27 cellular contexts compared by ENCODE assay signal in the genomic region with DNA sequence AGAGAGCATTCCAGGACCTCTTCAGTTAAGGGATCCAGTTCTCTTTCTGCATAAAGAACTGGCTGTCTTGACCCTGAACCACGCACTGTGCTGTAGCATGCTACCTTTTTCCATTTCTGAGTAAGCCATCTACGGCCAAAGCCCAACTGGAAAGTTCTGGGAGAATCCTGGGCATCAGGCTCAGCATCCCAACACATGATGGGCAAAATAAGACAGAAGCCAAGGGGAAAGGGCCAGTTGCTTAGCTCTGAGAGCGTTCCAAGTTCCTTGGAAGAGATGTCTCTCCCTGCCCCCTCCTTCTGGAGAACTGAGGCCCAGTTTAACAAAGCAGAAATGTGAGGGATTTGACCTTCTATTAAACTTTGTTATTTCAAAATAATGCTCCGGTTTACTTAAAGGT. TPM values are rescaled to one million over a fixed set of nuclear protein-coding genes. Genes with fewer than 3 reads are reported as not detected.
DNase-seq lines count a peak whose midpoint lies in the region; ATAC-seq and TF ChIP-seq lines count a peak whose summit lies in the region.
"Had no signal": no experiment of that assay in that cellular context is flagged by ENCODE, and none has a peak within 500 bp of the region (broad histone marks: within the 10 kb centered on the region; RNA-seq: fewer than 3 reads in every experiment).

No MANE protein-coding gene starts in this region.

- H3K9me3 ChIP-seq in heart left ventricle (no peaks in the 10 kb centered on the region), osteoblast (ENCODE audit: low read depth, low read length) (no peaks in the 10 kb centered on the region), SK-N-SH (no peaks in the 10 kb centered on the region)
- H3K9me3 ChIP-seq: neutrophil, sigmoid colon, SJCRH30, upper lobe of left lung had no signal

- ATAC-seq in Right ventricle myocardium superior (ENCODE audit: poor library complexity) (peak; percentile 8), heart left ventricle (no peak), left ventricle myocardium superior (peak; percentile 4), GM18519 (IDR thresholded peaks at IDR 0.05; ENCODE audit: low FRiP score, unreplicated experiment) (no peak)
- ATAC-seq: activated CD8-positive, alpha-beta T cell treated with anti-CD3 and anti-CD28 coated beads, Interleukin-2, amount 10 ng/mL, durations not matched to agents 7 days and 5 days; esophagus mucosa had no signal

- no peak for TF ChIP-seq RAD21 in SK-N-SH (IDR thresholded peaks at IDR 0.05; ENCODE audit: low read length)

- TF ChIP-seq EP300 in SK-N-SH (IDR thresholded peaks at IDR 0.05; ENCODE audit: borderline replicate concordance in 1 of 2, low read depth in 1 of 2, low read length in 1 of 2) = no peak

- H3K4me3 ChIP-seq in heart left ventricle (no peak overlapping the region), osteoblast (ENCODE audit: insufficient read depth, low read length) (no peak overlapping the region), SK-N-SH (ENCODE audit: low read depth in 2 of 2, low read length in 1 of 2) (no peak overlapping the region)
- H3K4me3 ChIP-seq: cardiac muscle cell, sigmoid colon, SJCRH30, upper lobe of left lung had no signal

- H3K4me1 ChIP-seq in heart left ventricle = peaks cover 0 to 51% (median 31%) of the 10 kb centered on the region in 12 donors
- peaks cover 36% of the 10 kb centered on the region for H3K4me1 ChIP-seq in osteoblast (ENCODE audit: insufficient read depth, low read length)
- H3K4me1 ChIP-seq in SK-N-SH (ENCODE audit: control insufficient read depth in 1 of 2, insufficient read depth in 2 of 2, low read depth in 1 of 2, low read length in 1 of 2) = peaks cover 21 to 67% of the 10 kb centered on the region in 2 experiments

- H4K20me1 ChIP-seq in osteoblast (ENCODE audit: insufficient read depth, low read length) (no peaks in the 10 kb centered on the region), SK-N-SH (ENCODE audit: insufficient read depth) (no peaks in the 10 kb centered on the region)

- H3K27ac ChIP-seq in heart left ventricle (peak overlapping the region in 6 of 12 donors; percentile 12 to 70 (median 38)), osteoblast (ENCODE audit: low read depth, low read length) (no peak overlapping the region), SK-N-SH (ENCODE audit: low read depth in 2 of 2, low read length in 1 of 2) (peak overlapping the region in 1 of 2 experiments; percentile 62; a peak in 1 of 4 replicates)
- H3K27ac ChIP-seq: C4-2B, cardiac muscle cell, neutrophil, SJCRH30, upper lobe of left lung, WERI-Rb-1 had no signal

- no peaks in the 10 kb centered on the region for H3K36me3 ChIP-seq in heart left ventricle
- no peaks in the 10 kb centered on the region for H3K36me3 ChIP-seq in osteoblast (ENCODE audit: insufficient read depth, low read length)
- H3K36me3 ChIP-seq in SK-N-SH (replicated peaks in 1 of 2; ENCODE audit: control insufficient read depth in 1 of 2, insufficient read depth in 2 of 2, low read length in 1 of 2) = no peaks in the 10 kb centered on the region
- H3K36me3 ChIP-seq: cardiac muscle cell, neutrophil, sigmoid colon, SJCRH30, upper lobe of left lung, WERI-Rb-1 had no signal

- TF ChIP-seq POLR2A in heart left ventricle (IDR thresholded peaks at IDR 0.05) = no peak

- H2AFZ ChIP-seq in osteoblast (ENCODE audit: low read length) (peak overlapping the region; percentile 19), SK-N-SH (ENCODE audit: low read depth) (no peak overlapping the region)

- H3K9me2 ChIP-seq in SK-N-SH = no peaks in the 10 kb centered on the region

- intact Hi-C loops in Right ventricle myocardium superior (cut with DNase I) (loop anchor here (10.0 kb wide), 1 partner anchor 85 kb away; no protein-coding TSS in a partner anchor), heart left ventricle (cut with DNase I) (loop anchor here in 6 of 10 donors (5.0 to 10.0 kb wide), 4 partner anchors 37 to 85 kb away; partner anchors contain the start of gene ADD3 (in 1 of the 6)), left ventricle myocardium superior (cut with micrococcal nuclease) (no loop called here)

- peaks cover 18% of the 10 kb centered on the region for H3F3A ChIP-seq in SK-N-SH (replicated peaks; ENCODE audit: insufficient read depth)

- H3K4me2 ChIP-seq in osteoblast (ENCODE audit: insufficient read depth, low read length) (no peak overlapping the region), SK-N-SH (no peak overlapping the region)

- no peak for TF ChIP-seq CTCF in heart left ventricle (IDR thresholded peaks at IDR 0.05)
- TF ChIP-seq CTCF in osteoblast (IDR thresholded peaks at IDR 0.05; ENCODE audit: extremely low read depth, low read depth, low read length) = no peak
- no peak for TF ChIP-seq CTCF in SK-N-SH (IDR thresholded peaks at IDR 0.05)

- CTCF ChIA-PET in SK-N-SH (lab: Yijun Ruan, JAX) = interaction anchor here (1.0 to 1.3 kb wide), 3 partner anchors 9 to 86 kb away, joined by 3 to 6 read pairs (median 4); no protein-coding TSS in a partner anchor

- POLR2A ChIA-PET in SK-N-SH (lab: Yijun Ruan, JAX) = no interaction called here

- DNase-seq in Right ventricle myocardium superior = no peak
- no peak for DNase-seq in heart left ventricle
- no peak for DNase-seq in left ventricle myocardium superior
- DNase-seq in osteoblast (ENCODE audit: insufficient read length, low spot score, missing footprints) = no peak
- no peak for DNase-seq in Kasumi-1 (lab: John Stamatoyannopoulos, UW)
- DNase-seq in SK-N-SH = no peak
- DNase-seq in NCI-H510A (lab: John Stamatoyannopoulos, UW) = no peak
- DNase-seq: activated CD4-positive, alpha-beta T cell treated with anti-CD3 and anti-CD28 coated beads for 4 hours; activated CD8-positive, alpha-beta T cell treated with anti-CD3 and anti-CD28 coated beads, Interleukin-2, amount 10 ng/mL, durations not matched to agents 7 days and 5 days; activated naive CD4-positive, alpha-beta T cell treated with anti-CD3 and anti-CD28 coated beads, Interleukin-2, amount 50 U/mL, for 16 hours; COR-L47; dermis blood vessel endothelial cell; foreskin melanocyte; hippocampal formation; NCI-H1092; NCI-H1694; sigmoid colon; SJCRH30; stimulated activated CD4-positive, alpha-beta T cell treated with anti-CD3 and anti-CD28 coated beads, Interleukin-4, amount 100 ng/mL, for 24 hours; T1000; upper lobe of left lung; WERI-Rb-1 had no signal

- WGBS in heart left ventricle, 4 donors = 78 to 81% (median 80%) methylated on average over 4 of the region's 4 CpGs
- WGBS in SK-N-SH (ENCODE audit: low lambda C conversion rate) = 88% methylated on average over 4 of the region's 4 CpGs

- no peak overlapping the region for H3K9ac ChIP-seq in SK-N-SH

- no peaks in the 10 kb centered on the region for H3K79me2 ChIP-seq in osteoblast (ENCODE audit: insufficient read depth, low read length)
- no peaks in the 10 kb centered on the region for H3K79me2 ChIP-seq in SK-N-SH (ENCODE audit: insufficient read depth)

- no peaks in the 10 kb centered on the region for H3K27me3 ChIP-seq in heart left ventricle
- no peaks in the 10 kb centered on the region for H3K27me3 ChIP-seq in osteoblast (ENCODE audit: insufficient read depth, low read length)
- H3K27me3 ChIP-seq in SK-N-SH (ENCODE audit: insufficient read depth) = no peaks in the 10 kb centered on the region
- H3K27me3 ChIP-seq: cardiac muscle cell, neutrophil, sigmoid colon, upper lobe of left lung had no signal

TF ChIP-seq in SK-N-SH, 30 proteins besides CTCF, POLR2A, EP300 and RAD21:
- TF ChIP-seq SIN3A (IDR thresholded peaks at IDR 0.05; ENCODE audit: borderline replicate concordance, low read depth, low read length) (no peak), GATA2 (CRISPR knock-in tag; IDR thresholded peaks at IDR 0.05) (no peak), SMC3 (IDR thresholded peaks at IDR 0.05; ENCODE audit: low read depth, low read length) (no peak), IRF3 (IDR thresholded peaks at IDR 0.05; ENCODE audit: low read depth, low read length) (no peak)

RNA-seq across cellular contexts. Expression of gene ADD3, which starts 37.9 kb away (rescaled TPM):
- 115 TPM for total RNA-seq in Right ventricle myocardium superior
- 100 to 1,000 TPM in 5 of 9 donors, 10 to 100 TPM in 4; 47.9 to 659 (median 103) TPM for total RNA-seq in heart left ventricle
- 10 to 100 TPM; 28.8 to 51.8 TPM for polyA plus RNA-seq in heart left ventricle
- 117 TPM for total RNA-seq in left ventricle myocardium superior
- 439 and 1,018 TPM in 2 replicates for total RNA-seq in osteoblast
- 27.6 and 144 TPM in 2 replicates for polyA plus RNA-seq in SK-N-SH (2012; rRNA removed)
- 39.2 and 59.7 TPM in 2 replicates for polyA plus RNA-seq in SK-N-SH (2012; cell fraction: cytosol; rRNA removed)
- polyA plus RNA-seq in SK-N-SH (2012; cell fraction: nucleus; rRNA removed) = 26.9 and 74.1 TPM in 2 replicates

RNA-seq across cellular contexts. Expression of gene XPNPEP1, which starts 46.6 kb away (rescaled TPM):
- total RNA-seq in Right ventricle myocardium superior = 36.0 TPM
- total RNA-seq in heart left ventricle = 10 to 100 TPM; 30.5 to 77.0 (median 48.9) TPM
- 10 to 100 TPM; 14.5 to 42.5 TPM for polyA plus RNA-seq in heart left ventricle
- 36.4 TPM for total RNA-seq in left ventricle myocardium superior
- total RNA-seq in osteoblast = 123 and 140 TPM in 2 replicates
- polyA plus RNA-seq in SK-N-SH (2012; rRNA removed) = 167 and 190 TPM in 2 replicates
- 122 and 146 TPM in 2 replicates for polyA plus RNA-seq in SK-N-SH (2012; cell fraction: cytosol; rRNA removed)
- polyA plus RNA-seq in SK-N-SH (2012; cell fraction: nucleus; rRNA removed) = 264 and 305 TPM in 2 replicates

Comparison
In these comparisons a context has a peak if more than half of its experiments do, and no peak if none do; other contexts are left out.
1. ATAC-seq: peak in Right ventricle myocardium superior (single experiment) and left ventricle myocardium superior (single experiment); none in heart left ventricle (0 of 4) and GM18519 (single experiment).